Comparison of ENCODE assay signal across 10 cellular contexts in genomic region chr17:27489045-27489715, GRCh38. TPM values are rescaled to one million over a fixed set of nuclear protein-coding genes. Genes with fewer than 3 reads are reported as not detected.
DNase-seq lines count a peak whose midpoint lies in the region; ATAC-seq and TF ChIP-seq lines count a peak whose summit lies in the region.
"Had no signal": no experiment of that assay in that cellular context is flagged by ENCODE, and none has a peak within 500 bp of the region (broad histone marks: within the 10 kb centered on the region; RNA-seq: fewer than 3 reads in every experiment).

No MANE protein-coding gene starts in this region.

- DNase-seq in H4 (ENCODE audit: low spot score) = peak; percentile 50
- DNase-seq in WTC11 (ENCODE audit: low spot score) = no peak
- peak; percentile 59 to 93 (median 86) for DNase-seq in heart left ventricle
- no peak for DNase-seq in activated CD4-positive, alpha-beta T cell treated with anti-CD3 and anti-CD28 coated beads for 48 hours
- DNase-seq in activated naive CD4-positive, alpha-beta T cell treated with anti-CD3 and anti-CD28 coated beads, Interleukin-2, amount 50 U/mL, for 72 hours (ENCODE audit: low spot score in 2 of 2) = no peak
- no peak for DNase-seq in NCI-H82 (lab: John Stamatoyannopoulos, UW)
- no peak for DNase-seq in NK-92 (lab: John Stamatoyannopoulos, UW; ENCODE audit: unreplicated experiment)
- DNase-seq: activated B cell treated with CpG ODN at 0.5 μM for 24 hours had no signal

- H3K27ac ChIP-seq in heart left ventricle (peak overlapping the region in 9 of 12 donors; percentile 1 to 86 (median 49)), skin epidermis (peak overlapping the region in 15 of 21 experiments; percentile 8 to 81 (median 64))
- H3K27ac ChIP-seq: epithelial cell of prostate had no signal

- no peak overlapping the region for H3K4me3 Mint-ChIP-seq in WTC11
- H3K4me3 Mint-ChIP-seq: activated B cell treated with CpG ODN at 0.5 μM for 24 hours had no signal

- H3K9me3 Mint-ChIP-seq in WTC11 = no peaks in the 10 kb centered on the region
- no peaks in the 10 kb centered on the region for H3K9me3 Mint-ChIP-seq in activated naive CD4-positive, alpha-beta T cell treated with anti-CD3 and anti-CD28 coated beads, Interleukin-2, amount 50 U/mL, for 72 hours
- H3K9me3 Mint-ChIP-seq: activated B cell treated with CpG ODN at 0.5 μM for 24 hours had no signal

- TF ChIP-seq CTCF in WTC11 (IDR thresholded peaks at IDR 0.05) (no peak), heart left ventricle (IDR thresholded peaks at IDR 0.05) (no peak)

- no peaks in the 10 kb centered on the region for H3K27me3 ChIP-seq in heart left ventricle

- WGBS in heart left ventricle, 4 donors = 42 to 52% (median 48%) methylated on average over 7 of the region's 7 CpGs

- 0 out of 2 replicates have a peak, but pooled peaks have one; percentile 16 for ATAC-seq in WTC11
- peak; percentile 71 to 91 (median 88) for ATAC-seq in heart left ventricle
- no peak for ATAC-seq in activated naive CD4-positive, alpha-beta T cell treated with anti-CD3 and anti-CD28 coated beads, Interleukin-2, amount 50 U/mL, for 72 hours

- peaks cover 63% of the 10 kb centered on the region for H3K4me1 Mint-ChIP-seq in WTC11

- peaks cover 16% of the 10 kb centered on the region for H3K36me3 Mint-ChIP-seq in WTC11
- peaks cover 0 to 42% of the 10 kb centered on the region in 2 donors for H3K36me3 Mint-ChIP-seq in activated naive CD4-positive, alpha-beta T cell treated with anti-CD3 and anti-CD28 coated beads, Interleukin-2, amount 50 U/mL, for 72 hours

- H3K27ac Mint-ChIP-seq in WTC11 = peak overlapping the region; percentile 28; the same call in 1 of the 2 replicates
- peak overlapping the region in 1 of 2 donors; percentile 84 for H3K27ac Mint-ChIP-seq in activated naive CD4-positive, alpha-beta T cell treated with anti-CD3 and anti-CD28 coated beads, Interleukin-2, amount 50 U/mL, for 72 hours
- H3K27ac Mint-ChIP-seq: activated B cell treated with CpG ODN at 0.5 μM for 24 hours had no signal

- H3K27me3 Mint-ChIP-seq in WTC11 (ENCODE audit: low read depth) = no peaks in the 10 kb centered on the region
- H3K27me3 Mint-ChIP-seq: activated B cell treated with CpG ODN at 0.5 μM for 24 hours had no signal

- H3K4me3 ChIP-seq in heart left ventricle (no peak overlapping the region), skin epidermis (no peak overlapping the region)

- TF ChIP-seq POLR2A in heart left ventricle (IDR thresholded peaks at IDR 0.05) = no peak

- no peaks in the 10 kb centered on the region for H3K9me3 ChIP-seq in heart left ventricle

- CTCF ChIA-PET in WTC11 (lab: Charles Lee) = interaction anchor here (1.0 kb wide), 1 partner anchor 252 kb away, joined by 3 read pairs; no protein-coding TSS in a partner anchor

- intact Hi-C loops in heart left ventricle (cut with DNase I) = loop anchor here in 1 of 10 donors (5.0 kb wide), 1 partner anchor 38 kb away; no protein-coding TSS in a partner anchor

- no peaks in the 10 kb centered on the region for H3K36me3 ChIP-seq in heart left ventricle

- H3K4me1 ChIP-seq in heart left ventricle = peaks cover 0 to 64% (median 32%) of the 10 kb centered on the region in 12 donors

- POLR2A ChIA-PET in WTC11 (lab: Charles Lee) = no interaction called here

TF ChIP-seq in WTC11, 78 proteins besides CTCF, POLR2A, EP300 and RAD21:
- TF ChIP-seq, protein P1, sequence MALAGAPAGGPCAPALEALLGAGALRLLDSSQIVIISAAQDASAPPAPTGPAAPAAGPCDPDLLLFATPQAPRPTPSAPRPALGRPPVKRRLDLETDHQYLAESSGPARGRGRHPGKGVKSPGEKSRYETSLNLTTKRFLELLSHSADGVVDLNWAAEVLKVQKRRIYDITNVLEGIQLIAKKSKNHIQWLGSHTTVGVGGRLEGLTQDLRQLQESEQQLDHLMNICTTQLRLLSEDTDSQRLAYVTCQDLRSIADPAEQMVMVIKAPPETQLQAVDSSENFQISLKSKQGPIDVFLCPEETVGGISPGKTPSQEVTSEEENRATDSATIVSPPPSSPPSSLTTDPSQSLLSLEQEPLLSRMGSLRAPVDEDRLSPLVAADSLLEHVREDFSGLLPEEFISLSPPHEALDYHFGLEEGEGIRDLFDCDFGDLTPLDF (CRISPR knock-in tag; IDR thresholded peaks at IDR 0.05) = no peak
TF ChIP-seq in WTC11: peak in this region for 0.

RNA-seq across cellular contexts. Expression of gene KSR1, which starts 32.9 kb away (rescaled TPM):
- total RNA-seq in H4 (2014; rRNA removed; shearing (Covaris generic)) = 3.9 and 7.4 TPM in 2 replicates
- total RNA-seq in WTC11 (2021) = 38.0 to 45.5 TPM (median 39.7 TPM) in 3 replicates
- 10 to 100 TPM in 3 of 9 donors, 1 to 10 TPM in 6; 6.1 to 31.1 (median 7.5) TPM for total RNA-seq in heart left ventricle
- 1 to 10 TPM; 6.3 to 8.0 TPM for polyA plus RNA-seq in heart left ventricle
- 100 to 1,000 TPM; 132 to 194 TPM for total RNA-seq in activated naive CD4-positive, alpha-beta T cell treated with anti-CD3 and anti-CD28 coated beads, Interleukin-2, amount 50 U/mL, for 72 hours

Comparison
In these comparisons a context has a peak if more than half of its experiments do, and no peak if none do; other contexts are left out.
1. DNase-seq: peak in H4 (single experiment) and heart left ventricle (5 of 5); none in WTC11 (single experiment), activated CD4-positive, alpha-beta T cell treated with anti-CD3 and anti-CD28 coated beads for 48 hours (single experiment), activated naive CD4-positive, alpha-beta T cell treated with anti-CD3 and anti-CD28 coated beads, Interleukin-2, amount 50 U/mL, for 72 hours (0 of 2), NCI-H82 (single experiment) and NK-92 (single experiment).
2. ATAC-seq: peak in WTC11 (single experiment) and heart left ventricle (4 of 4); none in activated naive CD4-positive, alpha-beta T cell treated with anti-CD3 and anti-CD28 coated beads, Interleukin-2, amount 50 U/mL, for 72 hours (0 of 2).